15 cellular contexts compared by ENCODE assay signal in the genomic region with DNA sequence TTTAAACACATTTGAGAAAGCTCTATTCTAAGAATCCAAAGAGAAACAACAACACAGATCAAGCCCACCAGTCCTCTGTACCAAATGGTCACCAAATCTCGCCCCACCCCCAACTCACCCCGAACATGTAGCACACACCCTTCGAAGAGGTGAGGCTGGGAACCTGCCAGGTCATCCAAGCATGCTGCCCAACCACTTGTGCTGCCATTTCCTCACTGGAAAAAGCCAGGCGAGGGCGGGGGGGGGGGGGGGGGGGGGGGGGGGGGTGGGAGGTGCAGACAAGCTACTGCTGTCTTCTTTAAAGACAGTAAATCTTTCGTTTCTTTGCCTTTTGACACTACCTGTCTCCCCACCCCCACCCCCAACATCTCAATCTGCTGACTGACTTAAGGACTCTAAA. TPM values are rescaled to one million over a fixed set of nuclear protein-coding genes. Genes with fewer than 3 reads are reported as not detected.
DNase-seq lines count a peak whose midpoint lies in the region; TF ChIP-seq lines count a peak whose summit lies in the region.
"Had no signal": no experiment of that assay in that cellular context is flagged by ENCODE, and none has a peak within 500 bp of the region (broad histone marks: within the 10 kb centered on the region; RNA-seq: fewer than 3 reads in every experiment).

No MANE protein-coding gene starts in this region.

- DNase-seq in NCI-H2196 (lab: John Stamatoyannopoulos, UW; ENCODE audit: unreplicated experiment) (peak; percentile 9), NCI-H2196 treated with DMSO at 0.1 percent for 48 hours (lab: John Stamatoyannopoulos, UW; ENCODE audit: unreplicated experiment) (no peak), NB4 (ENCODE audit: low read depth) (peak; percentile 17), fibroblast of villous mesenchyme (ENCODE audit: low read depth) (peak; percentile 11), renal cortical epithelial cell (ENCODE audit: low read depth) (peak; percentile 47), nephron progenitor cell (no peak), NCI-H748 (lab: John Stamatoyannopoulos, UW; ENCODE audit: unreplicated experiment) (no peak), MM.1S (no peak)
- DNase-seq: activated CD4-positive, alpha-beta memory T cell treated with anti-CD3 and anti-CD28 coated beads, Interleukin-2, amount 10 ng/mL, durations not matched to agents 7 days and 5 days; heart left ventricle; NCI-H1105; NCI-H774 had no signal

- no peak for TF ChIP-seq POLR2A in NB4 (IDR thresholded peaks at IDR 0.05; ENCODE audit: extremely low read depth, insufficient read length)

- H3K9ac ChIP-seq in MM.1S (ENCODE audit: low read length): no peak overlapping the region

- H3K9me2 ChIP-seq in MM.1S (replicated peaks; ENCODE audit: insufficient read depth, low read length): no peaks in the 10 kb centered on the region

- no peaks in the 10 kb centered on the region for H3K9me3 Mint-ChIP-seq in nephron progenitor cell
- H3K9me3 Mint-ChIP-seq: activated CD4-positive, alpha-beta memory T cell treated with anti-CD3 and anti-CD28 coated beads, Interleukin-2, amount 10 ng/mL, durations not matched to agents 7 days and 5 days had no signal

- H3K79me2 ChIP-seq in MM.1S (ENCODE audit: low read length): no peaks in the 10 kb centered on the region

- H3K4me1 Mint-ChIP-seq in nephron progenitor cell: peaks cover 38% of the 10 kb centered on the region

- no peaks in the 10 kb centered on the region for H3K9me3 ChIP-seq in MM.1S (replicated peaks; ENCODE audit: insufficient read depth, low read length)
- H3K9me3 ChIP-seq: breast epithelium, heart left ventricle, pancreas had no signal

- no peak overlapping the region for H3K4me3 ChIP-seq in NB4 (ENCODE audit: low read depth, low read length)
- no peak overlapping the region for H3K4me3 ChIP-seq in fibroblast of villous mesenchyme (ENCODE audit: low read depth, low read length)
- H3K4me3 ChIP-seq in MM.1S (ENCODE audit: low read length): no peak overlapping the region
- H3K4me3 ChIP-seq: breast epithelium, heart left ventricle, pancreas, smooth muscle cell had no signal

- no peak overlapping the region for H2AFZ ChIP-seq in MM.1S (ENCODE audit: low read length)

- no peak overlapping the region for H3K27ac Mint-ChIP-seq in nephron progenitor cell
- H3K27ac Mint-ChIP-seq: activated CD4-positive, alpha-beta memory T cell treated with anti-CD3 and anti-CD28 coated beads, Interleukin-2, amount 10 ng/mL, durations not matched to agents 7 days and 5 days had no signal

- peaks cover 10% of the 10 kb centered on the region; the same call in 1 of the 2 replicates for H3K4me1 ChIP-seq in MM.1S (ENCODE audit: low read length)

- no peaks in the 10 kb centered on the region for H3K36me3 ChIP-seq in MM.1S (replicated peaks; ENCODE audit: insufficient read depth, low read length)
- H3K36me3 ChIP-seq: breast epithelium, pancreas had no signal

- H3K4me2 ChIP-seq in MM.1S (ENCODE audit: low read depth, low read length): no peak overlapping the region
- H3K4me2 ChIP-seq: smooth muscle cell had no signal

- H4K20me1 ChIP-seq in MM.1S (ENCODE audit: insufficient read depth, low read length): no peaks in the 10 kb centered on the region

- peaks cover 21% of the 10 kb centered on the region for H3K36me3 Mint-ChIP-seq in nephron progenitor cell (ENCODE audit: low read depth)

- no peaks in the 10 kb centered on the region for H3F3A ChIP-seq in MM.1S (ENCODE audit: insufficient read depth, low read length)

- TF ChIP-seq CTCF in NB4 (IDR thresholded peaks at IDR 0.05; ENCODE audit: low read depth, low read length): no peak
- no peak for TF ChIP-seq CTCF in fibroblast of villous mesenchyme (IDR thresholded peaks at IDR 0.05; ENCODE audit: insufficient read depth, low read depth, low read length)
- no peak for TF ChIP-seq CTCF in nephron progenitor cell (IDR thresholded peaks at IDR 0.05)
- TF ChIP-seq CTCF in MM.1S (IDR thresholded peaks at IDR 0.05; ENCODE audit: low read length): no peak

- H3K27me3 Mint-ChIP-seq in nephron progenitor cell (ENCODE audit: low read depth, poor library complexity): no peaks in the 10 kb centered on the region
- H3K27me3 Mint-ChIP-seq: activated CD4-positive, alpha-beta memory T cell treated with anti-CD3 and anti-CD28 coated beads, Interleukin-2, amount 10 ng/mL, durations not matched to agents 7 days and 5 days had no signal

- H3K27me3 ChIP-seq in MM.1S (replicated peaks; ENCODE audit: insufficient read depth, low read length): no peaks in the 10 kb centered on the region
- H3K27me3 ChIP-seq: breast epithelium, heart left ventricle, pancreas had no signal

- H3K4me3 Mint-ChIP-seq in nephron progenitor cell: no peak overlapping the region
- H3K4me3 Mint-ChIP-seq: activated CD4-positive, alpha-beta memory T cell treated with anti-CD3 and anti-CD28 coated beads, Interleukin-2, amount 10 ng/mL, durations not matched to agents 7 days and 5 days had no signal

- H3K27ac ChIP-seq in MM.1S (ENCODE audit: low read length): no peak overlapping the region
- H3K27ac ChIP-seq: breast epithelium, heart left ventricle, pancreas had no signal

RNA-seq across cellular contexts. Expression of gene SETD3, which starts 59.9 kb away (rescaled TPM):
- total RNA-seq in fibroblast of villous mesenchyme (44.1 and 57.0 TPM in 2 replicates), renal cortical epithelial cell (85.9 and 96.7 TPM in 2 replicates)

Comparison
In these comparisons a context has a peak if more than half of its experiments do, and no peak if none do; other contexts are left out.
1. DNase-seq: peak in NCI-H2196 (single experiment), NB4 (single experiment), fibroblast of villous mesenchyme (single experiment) and renal cortical epithelial cell (single experiment); none in NCI-H2196 treated with DMSO at 0.1 percent for 48 hours (single experiment), nephron progenitor cell (single experiment), NCI-H748 (single experiment) and MM.1S (single experiment).